In genomic region chr9:128945798-128946501, GRCh38 we compare ENCODE assay signal across 10 cellular contexts. TPM values are rescaled to one million over a fixed set of nuclear protein-coding genes. Genes with fewer than 3 reads are reported as not detected.
DNase-seq lines count a peak whose midpoint lies in the region; ATAC-seq, FAIRE-seq and TF ChIP-seq lines count a peak whose summit lies in the region.
"Had no signal": no experiment of that assay in that cellular context is flagged by ENCODE, and none has a peak within 500 bp of the region (broad histone marks: within the 10 kb centered on the region; RNA-seq: fewer than 3 reads in every experiment).

No MANE protein-coding gene starts in this region.

- TF ChIP-seq CTCF in hepatocyte (IDR thresholded peaks at IDR 0.05; ENCODE audit: poor library complexity) (no peak), smooth muscle cell (IDR thresholded peaks at IDR 0.05; ENCODE audit: borderline replicate concordance, insufficient read depth, poor library complexity, severe bottlenecking) (no peak)

- ATAC-seq in T-helper 17 cell, result no peak

- H2AFZ ChIP-seq in hepatocyte (no peak overlapping the region), smooth muscle cell (ENCODE audit: low read depth) (no peak overlapping the region)

- H3K4me2 ChIP-seq in hepatocyte, result peak overlapping the region; percentile 86
- peak overlapping the region; percentile 90 for H3K4me2 ChIP-seq in smooth muscle cell

- H3K9me3 ChIP-seq in T-helper 17 cell (ENCODE audit: control insufficient read depth, low read length, poor library complexity, severe bottlenecking), result no peaks in the 10 kb centered on the region
- H3K9me3 ChIP-seq in hepatocyte (ENCODE audit: low read depth), result no peaks in the 10 kb centered on the region
- no peaks in the 10 kb centered on the region for H3K9me3 ChIP-seq in smooth muscle cell (replicated peaks; ENCODE audit: low read depth)
- no peaks in the 10 kb centered on the region for H3K9me3 ChIP-seq in small intestine (ENCODE audit: control insufficient read depth, low read depth)

- H3K36me3 Mint-ChIP-seq in activated CD4-positive, alpha-beta T cell treated with anti-CD3 and anti-CD28 coated beads, Interleukin-2, amount 10 ng/mL, durations not matched to agents 24 days and 14 days (ENCODE audit: low read depth), result peaks cover 26% of the 10 kb centered on the region
- H3K36me3 Mint-ChIP-seq in T-helper 17 cell (ENCODE audit: low read depth), result no peaks in the 10 kb centered on the region

- H3K36me3 ChIP-seq in hepatocyte (replicated peaks; ENCODE audit: insufficient read depth, low read depth) (no peaks in the 10 kb centered on the region), smooth muscle cell (ENCODE audit: low read depth) (no peaks in the 10 kb centered on the region), small intestine (ENCODE audit: control insufficient read depth in 2 of 2, insufficient read depth in 2 of 2, low read length in 2 of 2) (no peaks in the 10 kb centered on the region)

- over 99% methylated on average over 19 of the region's 19 CpGs for WGBS in hepatocyte (ENCODE audit: low lambda C conversion rate, missing lambda C conversion rate)
- WGBS in smooth muscle cell (ENCODE audit: low lambda C conversion rate), result over 99% methylated on average over 19 of the region's 19 CpGs
- 95 to 97% (median 97%) methylated on average over 19 of the region's 19 CpGs for WGBS in small intestine, 3 donors

- intact Hi-C loops in activated CD4-positive, alpha-beta T cell treated with anti-CD3 and anti-CD28 coated beads, Interleukin-2, amount 10 ng/mL, durations not matched to agents 24 days and 14 days (cut with micrococcal nuclease), result loop anchor here (5.0 kb wide), 1 partner anchor 259 kb away; the partner anchor contains the start of gene SET

- no peak overlapping the region for H3K27ac ChIP-seq in hepatocyte
- H3K27ac ChIP-seq in smooth muscle cell (ENCODE audit: low read depth), result no peak overlapping the region
- H3K27ac ChIP-seq in small intestine (ENCODE audit: low read depth in 1 of 2, low read length in 1 of 2), result no peak overlapping the region

- peak overlapping the region; percentile 92 for H3K4me3 Mint-ChIP-seq in activated CD4-positive, alpha-beta T cell treated with anti-CD3 and anti-CD28 coated beads, Interleukin-2, amount 10 ng/mL, durations not matched to agents 24 days and 14 days
- H3K4me3 Mint-ChIP-seq in T-helper 17 cell, result peak overlapping the region; percentile 98

- peaks cover 6% of the 10 kb centered on the region for H3F3A ChIP-seq in smooth muscle cell (ENCODE audit: low read depth)

- H3K27me3 Mint-ChIP-seq in activated CD4-positive, alpha-beta T cell treated with anti-CD3 and anti-CD28 coated beads, Interleukin-2, amount 10 ng/mL, durations not matched to agents 24 days and 14 days, result no peaks in the 10 kb centered on the region
- H3K27me3 Mint-ChIP-seq in T-helper 17 cell, result no peaks in the 10 kb centered on the region

- no peak for FAIRE-seq in small intestine (lab: Jason Lieb, UNC)

- H3K27ac Mint-ChIP-seq in activated CD4-positive, alpha-beta T cell treated with anti-CD3 and anti-CD28 coated beads, Interleukin-2, amount 10 ng/mL, durations not matched to agents 24 days and 14 days, result peak overlapping the region; percentile 99
- H3K27ac Mint-ChIP-seq in T-helper 17 cell, result peak overlapping the region; percentile 92

- no peak overlapping the region for H3K4me3 ChIP-seq in hepatocyte
- no peak overlapping the region for H3K4me3 ChIP-seq in smooth muscle cell
- no peak overlapping the region for H3K4me3 ChIP-seq in small intestine (ENCODE audit: low read depth in 1 of 2, low read length in 2 of 2)

- peaks cover 31% of the 10 kb centered on the region for H3K4me1 Mint-ChIP-seq in activated CD4-positive, alpha-beta T cell treated with anti-CD3 and anti-CD28 coated beads, Interleukin-2, amount 10 ng/mL, durations not matched to agents 24 days and 14 days
- peaks cover 25% of the 10 kb centered on the region for H3K4me1 Mint-ChIP-seq in T-helper 17 cell

- H4K20me1 ChIP-seq in hepatocyte (ENCODE audit: insufficient read depth, poor library complexity, severe bottlenecking), result no peaks in the 10 kb centered on the region
- peaks cover 4% of the 10 kb centered on the region for H4K20me1 ChIP-seq in smooth muscle cell (ENCODE audit: low read depth)

- H3K9me2 ChIP-seq in hepatocyte (replicated peaks; ENCODE audit: insufficient read depth), result no peaks in the 10 kb centered on the region

- H3K27me3 ChIP-seq in hepatocyte (no peaks in the 10 kb centered on the region), smooth muscle cell (ENCODE audit: low read depth) (no peaks in the 10 kb centered on the region), small intestine (ENCODE audit: control insufficient read depth in 2 of 2, insufficient read depth in 2 of 2, low read length in 2 of 2) (no peaks in the 10 kb centered on the region)

- no peaks in the 10 kb centered on the region for H3K9me3 Mint-ChIP-seq in activated CD4-positive, alpha-beta T cell treated with anti-CD3 and anti-CD28 coated beads, Interleukin-2, amount 10 ng/mL, durations not matched to agents 24 days and 14 days

- H3K4me1 ChIP-seq in hepatocyte (ENCODE audit: insufficient read depth), result peaks cover 22% of the 10 kb centered on the region
- H3K4me1 ChIP-seq in smooth muscle cell (ENCODE audit: low read depth), result peaks cover 8% of the 10 kb centered on the region
- H3K4me1 ChIP-seq in small intestine (ENCODE audit: control insufficient read depth in 2 of 2, insufficient read depth in 1 of 2, low read depth in 1 of 2, low read length in 1 of 2), result peaks cover 3% of the 10 kb centered on the region in 2 donors

- DNase-seq in activated CD4-positive, alpha-beta T cell treated with anti-CD3 and anti-CD28 coated beads, Interleukin-2, amount 10 ng/mL, durations not matched to agents 24 days and 14 days, result no peak
- DNase-seq in activated CD4-positive, alpha-beta T cell treated with anti-CD3 and anti-CD28 coated beads for 1 hour, result no peak
- DNase-seq in T-helper 17 cell, result no peak
- no peak for DNase-seq in hepatocyte (ENCODE audit: low spot score)
- no peak for DNase-seq in smooth muscle cell (lab: John Stamatoyannopoulos, UW; ENCODE audit: unreplicated experiment)
- DNase-seq in small intestine, result no peak
- DNase-seq in iPS-NIHi11 (ENCODE audit: low spot score), result no peak
- DNase-seq in retina, result no peak
- DNase-seq: NCI-H1105, OCI-M1 had no signal

- no peak overlapping the region for H3K9ac ChIP-seq in smooth muscle cell (ENCODE audit: low read depth)

- H3K79me2 ChIP-seq in hepatocyte, result peaks cover 44% of the 10 kb centered on the region
- H3K79me2 ChIP-seq in smooth muscle cell (ENCODE audit: low read depth), result peaks cover 40% of the 10 kb centered on the region

RNA-seq across cellular contexts. Expression of gene DOLK, which starts 1.5 kb away (rescaled TPM):
- 15.2 and 15.9 TPM in 2 replicates for total RNA-seq in activated CD4-positive, alpha-beta T cell treated with anti-CD3 and anti-CD28 coated beads, Interleukin-2, amount 10 ng/mL, durations not matched to agents 24 days and 14 days
- total RNA-seq in T-helper 17 cell (1 to 10 TPM; 5.1 to 7.4 TPM), hepatocyte (30.2 and 34.2 TPM in 2 replicates), smooth muscle cell (14.1 and 18.7 TPM in 2 replicates)
- polyA plus RNA-seq in hepatocyte (37.4 and 45.0 TPM in 2 replicates), smooth muscle cell (26.2 and 31.3 TPM in 2 replicates), small intestine (10 to 100 TPM in 1 of 3 donors, 1 to 10 TPM in 2; 2.9 to 13.8 (median 4.6) TPM)

RNA-seq across cellular contexts. Expression of gene NUP188, which starts 1.5 kb away (rescaled TPM):
- 162 and 176 TPM in 2 replicates for total RNA-seq in activated CD4-positive, alpha-beta T cell treated with anti-CD3 and anti-CD28 coated beads, Interleukin-2, amount 10 ng/mL, durations not matched to agents 24 days and 14 days
- 10 to 100 TPM; 62.2 to 75.1 TPM for total RNA-seq in T-helper 17 cell
- 24.4 and 28.1 TPM in 2 replicates for total RNA-seq in hepatocyte
- 28.1 and 31.2 TPM in 2 replicates for polyA plus RNA-seq in hepatocyte
- 40.9 and 45.8 TPM in 2 replicates for total RNA-seq in smooth muscle cell
- polyA plus RNA-seq in smooth muscle cell, result 27.5 and 31.9 TPM in 2 replicates
- 10 to 100 TPM in 1 of 3 donors, 1 to 10 TPM in 2; 4.9 to 14.9 (median 4.9) TPM for polyA plus RNA-seq in small intestine

RNA-seq across cellular contexts. Expression of gene PHYHD1, which starts 25.2 kb away (rescaled TPM):
- total RNA-seq in activated CD4-positive, alpha-beta T cell treated with anti-CD3 and anti-CD28 coated beads, Interleukin-2, amount 10 ng/mL, durations not matched to agents 24 days and 14 days, result 0.45 and 0.47 TPM in 2 replicates
- total RNA-seq in T-helper 17 cell (under 1 TPM in 1 of 2 donors, not detected in 1; 0.45 TPM), hepatocyte (12.6 and 20.3 TPM in 2 replicates), smooth muscle cell (7.3 and 17.3 TPM in 2 replicates)
- polyA plus RNA-seq in hepatocyte (25.7 and 32.3 TPM in 2 replicates), smooth muscle cell (30.5 and 37.6 TPM in 2 replicates), small intestine (1 to 10 TPM; 1.1 to 6.5 (median 3.2) TPM)
